16 cellular contexts compared by ENCODE assay signal in genomic region chr1:16483639-16484500, GRCh38. TPM values are rescaled to one million over a fixed set of nuclear protein-coding genes. Genes with fewer than 3 reads are reported as not detected.
"Had no signal": no experiment of that assay in that cellular context is flagged by ENCODE, and none has a peak within 500 bp of the region (broad histone marks: within the 10 kb centered on the region; RNA-seq: fewer than 3 reads in every experiment).

No MANE protein-coding gene starts in this region.

RNA-seq across cellular contexts. Expression of gene RNU1-1, which starts 30.2 kb away (rescaled TPM):
- polyA plus RNA-seq: lung, ovary, sigmoid colon, small intestine, thymus, urinary bladder had no signal

RNA-seq across cellular contexts. Expression of gene SPATA21, which starts 46.6 kb away (rescaled TPM):
- total RNA-seq: kidney, left colon, left lung, lung, mesothelial cell of epicardium, omental fat pad, ovary, prostate gland, sigmoid colon, temporal lobe, tibial nerve, urinary bladder, vagina had no signal
- polyA plus RNA-seq: immature natural killer cell had no signal
